ENCODE assay signal across 1 cellular context in the genomic region with DNA sequence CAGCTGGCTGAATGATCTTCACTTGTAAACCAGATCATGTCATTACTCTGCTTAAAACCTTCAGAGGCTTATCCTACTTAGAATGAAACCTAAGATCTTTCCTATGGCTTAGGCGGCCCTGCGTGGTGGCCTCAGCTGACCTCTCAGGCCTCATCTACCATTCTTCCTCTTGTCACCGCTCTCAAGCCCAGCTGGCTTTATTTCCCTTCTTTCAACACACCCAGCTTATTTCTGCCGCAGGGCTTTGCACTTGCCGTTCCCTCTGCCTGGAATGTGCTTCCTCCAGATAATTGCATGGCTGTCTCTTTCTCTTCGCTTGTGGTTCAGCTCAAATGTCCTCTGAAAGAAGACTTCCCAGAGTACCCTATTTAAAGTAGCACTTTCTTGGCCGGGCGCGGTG.
TF ChIP-seq lines count a peak whose summit lies in the region.

No MANE protein-coding gene starts in this region.

TF ChIP-seq in K562, 482 proteins besides CTCF, POLR2A, EP300 and RAD21 (continues in another document):
- TF ChIP-seq PTRF (tag; IDR thresholded peaks at IDR 0.05) (no peak), RCOR1 (IDR thresholded peaks at IDR 0.05; ENCODE audit: borderline replicate concordance in 1 of 2, low read depth in 2 of 2, low read length in 2 of 2) (peak in 1 of 2 experiments; percentile 61; a peak in 1 of 4 replicates), SP2 (IDR thresholded peaks at IDR 0.05; ENCODE audit: extremely low read depth, low read depth, low read length, poor library complexity, severe bottlenecking) (no peak), ARID1B (IDR thresholded peaks at IDR 0.05) (peak; percentile 44; the same call in 1 of the 2 replicates), STAT5B (CRISPR knock-in tag; IDR thresholded peaks at IDR 0.05) (no peak), DPF2 (IDR thresholded peaks at IDR 0.05) (peak; percentile 40; the same call in 1 of the 2 replicates), DIDO1 (tag; IDR thresholded peaks at IDR 0.05; ENCODE audit: low read depth) (no peak), ZNF584 (CRISPR knock-in tag; IDR thresholded peaks at IDR 0.05; ENCODE audit: low read depth) (no peak), EWSR1 (IDR thresholded peaks at IDR 0.05; ENCODE audit: borderline replicate concordance, low read depth, partially characterized antibody) (no peak), TAL1 (IDR thresholded peaks at IDR 0.05) (peak; percentile 28; the same call in 1 of the 2 replicates), TGIF2 (CRISPR knock-in tag; IDR thresholded peaks at IDR 0.05) (no peak), NCOR1 (IDR thresholded peaks at IDR 0.05) (peak; percentile 35), ZNF589 (CRISPR knock-in tag; IDR thresholded peaks at IDR 0.05; ENCODE audit: low read depth) (no peak), CBFA2T3 (IDR thresholded peaks at IDR 0.05) (peak; percentile 64), CEBPB (tag; IDR thresholded peaks at IDR 0.05) (peak; percentile 64), HMGN3 (IDR thresholded peaks at IDR 0.05; ENCODE audit: borderline replicate concordance, extremely low read depth, insufficient read length, low read depth, low read length) (no peak), TRIM28 (IDR thresholded peaks at IDR 0.05) (no peak), GTF2A2 (tag; IDR thresholded peaks at IDR 0.05) (no peak), CXXC5 (CRISPR knock-in tag; IDR thresholded peaks at IDR 0.05) (no peak; the same call in 1 of the 2 replicates), PCBP1 (IDR thresholded peaks at IDR 0.05; ENCODE audit: low read depth, low read length, poor library complexity, severe bottlenecking) (no peak), KDM1A (IDR thresholded peaks at IDR 0.05) (peak in 1 of 2 experiments; percentile 46; a peak in 2 of 4 replicates), TRIM24 (IDR thresholded peaks at IDR 0.05) (no peak), SETDB1 (IDR thresholded peaks at IDR 0.05; ENCODE audit: low read length) (no peak), ATF7 (IDR thresholded peaks at IDR 0.05) (0 out of 2 replicates have a peak, but pooled peaks have one; percentile 15), SMARCA5 (IDR thresholded peaks at IDR 0.05) (0 out of 2 replicates have a peak, but pooled peaks have one; percentile 26), ZNF41 (CRISPR knock-in tag; conservative IDR thresholded peaks at IDR 0.05) (no peak), ETV1 (tag; conservative IDR thresholded peaks at IDR 0.05; ENCODE audit: low read depth) (peak; percentile 49; the same call in 1 of the 2 replicates), FOXK2 (conservative IDR thresholded peaks at IDR 0.05 in 1 of 2, IDR thresholded peaks at IDR 0.05 in 1 of 2; ENCODE audit: low read depth in 2 of 2) (peak in 1 of 2 experiments; percentile 68; a peak in 2 of 4 replicates), MTA1 (IDR thresholded peaks at IDR 0.05; ENCODE audit: borderline replicate concordance) (no peak), ZNF23 (CRISPR knock-in tag; IDR thresholded peaks at IDR 0.05) (no peak), ZKSCAN8 (CRISPR knock-in tag; IDR thresholded peaks at IDR 0.05) (no peak), HDAC1 (IDR thresholded peaks at IDR 0.05) (peak in 1 of 2 experiments; percentile 78; a peak in 2 of 4 replicates), MEIS2 (IDR thresholded peaks at IDR 0.05; ENCODE audit: partially characterized antibody) (peak; percentile 84), TCFL5 (CRISPR knock-in tag; conservative IDR thresholded peaks at IDR 0.05) (no peak), SOX6 (IDR thresholded peaks at IDR 0.05) (peak; percentile 31; the same call in 1 of the 2 replicates), EHMT2 (IDR thresholded peaks at IDR 0.05) (0 out of 2 replicates have a peak, but pooled peaks have one; percentile 28), SMARCA4 (IDR thresholded peaks at IDR 0.05) (0 out of 2 replicates have a peak, but pooled peaks have one; percentile 35), NBN (IDR thresholded peaks at IDR 0.05; ENCODE audit: low read depth) (0 out of 2 replicates have a peak, but pooled peaks have one; percentile 45), TEAD1 (CRISPR knock-in tag; IDR thresholded peaks at IDR 0.05) (peak in 1 of 2 experiments; percentile 81; a peak in 1 of 4 replicates), TEAD2 (tag; IDR thresholded peaks at IDR 0.05) (peak; percentile 66), TCF3 (CRISPR knock-in tag; IDR thresholded peaks at IDR 0.05) (peak; percentile 69), ZNF561 (CRISPR knock-in tag; conservative IDR thresholded peaks at IDR 0.05) (no peak)
- TF ChIP-seq, protein P1, sequence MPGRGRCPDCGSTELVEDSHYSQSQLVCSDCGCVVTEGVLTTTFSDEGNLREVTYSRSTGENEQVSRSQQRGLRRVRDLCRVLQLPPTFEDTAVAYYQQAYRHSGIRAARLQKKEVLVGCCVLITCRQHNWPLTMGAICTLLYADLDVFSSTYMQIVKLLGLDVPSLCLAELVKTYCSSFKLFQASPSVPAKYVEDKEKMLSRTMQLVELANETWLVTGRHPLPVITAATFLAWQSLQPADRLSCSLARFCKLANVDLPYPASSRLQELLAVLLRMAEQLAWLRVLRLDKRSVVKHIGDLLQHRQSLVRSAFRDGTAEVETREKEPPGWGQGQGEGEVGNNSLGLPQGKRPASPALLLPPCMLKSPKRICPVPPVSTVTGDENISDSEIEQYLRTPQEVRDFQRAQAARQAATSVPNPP (IDR thresholded peaks at IDR 0.05; ENCODE audit: borderline replicate concordance, insufficient read depth, insufficient read length): no peak
- TF ChIP-seq, protein P2, sequence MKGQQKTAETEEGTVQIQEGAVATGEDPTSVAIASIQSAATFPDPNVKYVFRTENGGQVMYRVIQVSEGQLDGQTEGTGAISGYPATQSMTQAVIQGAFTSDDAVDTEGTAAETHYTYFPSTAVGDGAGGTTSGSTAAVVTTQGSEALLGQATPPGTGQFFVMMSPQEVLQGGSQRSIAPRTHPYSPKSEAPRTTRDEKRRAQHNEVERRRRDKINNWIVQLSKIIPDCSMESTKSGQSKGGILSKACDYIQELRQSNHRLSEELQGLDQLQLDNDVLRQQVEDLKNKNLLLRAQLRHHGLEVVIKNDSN (CRISPR knock-in tag; IDR thresholded peaks at IDR 0.05): peak; percentile 26; the same call in 1 of the 2 replicates
- TF ChIP-seq, protein P3, sequence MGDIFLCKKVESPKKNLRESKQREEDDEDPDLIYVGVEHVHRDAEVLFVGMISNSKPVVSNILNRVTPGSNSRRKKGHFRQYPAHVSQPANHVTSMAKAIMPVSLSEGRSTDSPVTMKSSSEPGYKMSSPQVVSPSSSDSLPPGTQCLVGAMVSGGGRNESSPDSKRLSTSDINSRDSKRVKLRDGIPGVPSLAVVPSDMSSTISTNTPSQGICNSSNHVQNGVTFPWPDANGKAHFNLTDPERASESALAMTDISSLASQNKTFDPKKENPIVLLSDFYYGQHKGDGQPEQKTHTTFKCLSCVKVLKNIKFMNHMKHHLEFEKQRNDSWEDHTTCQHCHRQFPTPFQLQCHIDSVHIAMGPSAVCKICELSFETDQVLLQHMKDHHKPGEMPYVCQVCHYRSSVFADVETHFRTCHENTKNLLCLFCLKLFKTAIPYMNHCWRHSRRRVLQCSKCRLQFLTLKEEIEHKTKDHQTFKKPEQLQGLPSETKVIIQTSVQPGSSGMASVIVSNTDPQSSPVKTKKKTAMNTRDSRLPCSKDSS (IDR thresholded peaks at IDR 0.05; ENCODE audit: low read depth, partially characterized antibody): no peak
- TF ChIP-seq, protein P4, sequence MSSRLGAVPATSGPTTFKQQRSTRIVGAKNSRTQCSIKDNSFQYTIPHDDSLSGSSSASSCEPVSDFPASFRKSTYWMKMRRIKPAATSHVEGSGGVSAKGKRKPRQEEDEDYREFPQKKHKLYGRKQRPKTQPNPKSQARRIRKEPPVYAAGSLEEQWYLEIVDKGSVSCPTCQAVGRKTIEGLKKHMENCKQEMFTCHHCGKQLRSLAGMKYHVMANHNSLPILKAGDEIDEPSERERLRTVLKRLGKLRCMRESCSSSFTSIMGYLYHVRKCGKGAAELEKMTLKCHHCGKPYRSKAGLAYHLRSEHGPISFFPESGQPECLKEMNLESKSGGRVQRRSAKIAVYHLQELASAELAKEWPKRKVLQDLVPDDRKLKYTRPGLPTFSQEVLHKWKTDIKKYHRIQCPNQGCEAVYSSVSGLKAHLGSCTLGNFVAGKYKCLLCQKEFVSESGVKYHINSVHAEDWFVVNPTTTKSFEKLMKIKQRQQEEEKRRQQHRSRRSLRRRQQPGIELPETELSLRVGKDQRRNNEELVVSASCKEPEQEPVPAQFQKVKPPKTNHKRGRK (tag; IDR thresholded peaks at IDR 0.05): no peak
- TF ChIP-seq, protein P5, sequence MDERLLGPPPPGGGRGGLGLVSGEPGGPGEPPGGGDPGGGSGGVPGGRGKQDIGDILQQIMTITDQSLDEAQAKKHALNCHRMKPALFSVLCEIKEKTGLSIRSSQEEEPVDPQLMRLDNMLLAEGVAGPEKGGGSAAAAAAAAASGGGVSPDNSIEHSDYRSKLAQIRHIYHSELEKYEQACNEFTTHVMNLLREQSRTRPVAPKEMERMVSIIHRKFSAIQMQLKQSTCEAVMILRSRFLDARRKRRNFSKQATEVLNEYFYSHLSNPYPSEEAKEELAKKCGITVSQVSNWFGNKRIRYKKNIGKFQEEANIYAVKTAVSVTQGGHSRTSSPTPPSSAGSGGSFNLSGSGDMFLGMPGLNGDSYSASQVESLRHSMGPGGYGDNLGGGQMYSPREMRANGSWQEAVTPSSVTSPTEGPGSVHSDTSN (CRISPR knock-in tag; IDR thresholded peaks at IDR 0.05; ENCODE audit: low read depth): no peak
- TF ChIP-seq, protein P5 (tag; conservative IDR thresholded peaks at IDR 0.05; ENCODE audit: low read depth): peak; percentile 86
- TF ChIP-seq, protein P6, sequence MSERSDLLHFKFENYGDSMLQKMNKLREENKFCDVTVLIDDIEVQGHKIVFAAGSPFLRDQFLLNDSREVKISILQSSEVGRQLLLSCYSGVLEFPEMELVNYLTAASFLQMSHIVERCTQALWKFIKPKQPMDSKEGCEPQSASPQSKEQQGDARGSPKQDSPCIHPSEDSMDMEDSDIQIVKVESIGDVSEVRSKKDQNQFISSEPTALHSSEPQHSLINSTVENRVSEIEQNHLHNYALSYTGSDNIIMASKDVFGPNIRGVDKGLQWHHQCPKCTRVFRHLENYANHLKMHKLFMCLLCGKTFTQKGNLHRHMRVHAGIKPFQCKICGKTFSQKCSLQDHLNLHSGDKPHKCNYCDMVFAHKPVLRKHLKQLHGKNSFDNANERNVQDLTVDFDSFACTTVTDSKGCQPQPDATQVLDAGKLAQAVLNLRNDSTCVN (CRISPR knock-in tag; IDR thresholded peaks at IDR 0.05): no peak
- TF ChIP-seq, protein P7, sequence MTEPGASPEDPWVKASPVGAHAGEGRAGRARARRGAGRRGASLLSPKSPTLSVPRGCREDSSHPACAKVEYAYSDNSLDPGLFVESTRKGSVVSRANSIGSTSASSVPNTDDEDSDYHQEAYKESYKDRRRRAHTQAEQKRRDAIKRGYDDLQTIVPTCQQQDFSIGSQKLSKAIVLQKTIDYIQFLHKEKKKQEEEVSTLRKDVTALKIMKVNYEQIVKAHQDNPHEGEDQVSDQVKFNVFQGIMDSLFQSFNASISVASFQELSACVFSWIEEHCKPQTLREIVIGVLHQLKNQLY (CRISPR knock-in tag; conservative IDR thresholded peaks at IDR 0.05): no peak
- TF ChIP-seq, protein P8, sequence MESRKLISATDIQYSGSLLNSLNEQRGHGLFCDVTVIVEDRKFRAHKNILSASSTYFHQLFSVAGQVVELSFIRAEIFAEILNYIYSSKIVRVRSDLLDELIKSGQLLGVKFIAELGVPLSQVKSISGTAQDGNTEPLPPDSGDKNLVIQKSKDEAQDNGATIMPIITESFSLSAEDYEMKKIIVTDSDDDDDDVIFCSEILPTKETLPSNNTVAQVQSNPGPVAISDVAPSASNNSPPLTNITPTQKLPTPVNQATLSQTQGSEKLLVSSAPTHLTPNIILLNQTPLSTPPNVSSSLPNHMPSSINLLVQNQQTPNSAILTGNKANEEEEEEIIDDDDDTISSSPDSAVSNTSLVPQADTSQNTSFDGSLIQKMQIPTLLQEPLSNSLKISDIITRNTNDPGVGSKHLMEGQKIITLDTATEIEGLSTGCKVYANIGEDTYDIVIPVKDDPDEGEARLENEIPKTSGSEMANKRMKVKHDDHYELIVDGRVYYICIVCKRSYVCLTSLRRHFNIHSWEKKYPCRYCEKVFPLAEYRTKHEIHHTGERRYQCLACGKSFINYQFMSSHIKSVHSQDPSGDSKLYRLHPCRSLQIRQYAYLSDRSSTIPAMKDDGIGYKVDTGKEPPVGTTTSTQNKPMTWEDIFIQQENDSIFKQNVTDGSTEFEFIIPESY (CRISPR knock-in tag; IDR thresholded peaks at IDR 0.05): peak; percentile 82
- TF ChIP-seq, protein P9, sequence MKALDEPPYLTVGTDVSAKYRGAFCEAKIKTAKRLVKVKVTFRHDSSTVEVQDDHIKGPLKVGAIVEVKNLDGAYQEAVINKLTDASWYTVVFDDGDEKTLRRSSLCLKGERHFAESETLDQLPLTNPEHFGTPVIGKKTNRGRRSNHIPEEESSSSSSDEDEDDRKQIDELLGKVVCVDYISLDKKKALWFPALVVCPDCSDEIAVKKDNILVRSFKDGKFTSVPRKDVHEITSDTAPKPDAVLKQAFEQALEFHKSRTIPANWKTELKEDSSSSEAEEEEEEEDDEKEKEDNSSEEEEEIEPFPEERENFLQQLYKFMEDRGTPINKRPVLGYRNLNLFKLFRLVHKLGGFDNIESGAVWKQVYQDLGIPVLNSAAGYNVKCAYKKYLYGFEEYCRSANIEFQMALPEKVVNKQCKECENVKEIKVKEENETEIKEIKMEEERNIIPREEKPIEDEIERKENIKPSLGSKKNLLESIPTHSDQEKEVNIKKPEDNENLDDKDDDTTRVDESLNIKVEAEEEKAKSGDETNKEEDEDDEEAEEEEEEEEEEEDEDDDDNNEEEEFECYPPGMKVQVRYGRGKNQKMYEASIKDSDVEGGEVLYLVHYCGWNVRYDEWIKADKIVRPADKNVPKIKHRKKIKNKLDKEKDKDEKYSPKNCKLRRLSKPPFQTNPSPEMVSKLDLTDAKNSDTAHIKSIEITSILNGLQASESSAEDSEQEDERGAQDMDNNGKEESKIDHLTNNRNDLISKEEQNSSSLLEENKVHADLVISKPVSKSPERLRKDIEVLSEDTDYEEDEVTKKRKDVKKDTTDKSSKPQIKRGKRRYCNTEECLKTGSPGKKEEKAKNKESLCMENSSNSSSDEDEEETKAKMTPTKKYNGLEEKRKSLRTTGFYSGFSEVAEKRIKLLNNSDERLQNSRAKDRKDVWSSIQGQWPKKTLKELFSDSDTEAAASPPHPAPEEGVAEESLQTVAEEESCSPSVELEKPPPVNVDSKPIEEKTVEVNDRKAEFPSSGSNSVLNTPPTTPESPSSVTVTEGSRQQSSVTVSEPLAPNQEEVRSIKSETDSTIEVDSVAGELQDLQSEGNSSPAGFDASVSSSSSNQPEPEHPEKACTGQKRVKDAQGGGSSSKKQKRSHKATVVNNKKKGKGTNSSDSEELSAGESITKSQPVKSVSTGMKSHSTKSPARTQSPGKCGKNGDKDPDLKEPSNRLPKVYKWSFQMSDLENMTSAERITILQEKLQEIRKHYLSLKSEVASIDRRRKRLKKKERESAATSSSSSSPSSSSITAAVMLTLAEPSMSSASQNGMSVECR (CRISPR knock-in tag; IDR thresholded peaks at IDR 0.05): peak; percentile 34; the same call in 1 of the 2 replicates
